ENCODE assay signal across 10 cellular contexts in genomic region chr11:64845736-64846129, GRCh38. TPM values are rescaled to one million over a fixed set of nuclear protein-coding genes. Genes with fewer than 3 reads are reported as not detected.
DNase-seq lines count a peak whose midpoint lies in the region; ATAC-seq and TF ChIP-seq lines count a peak whose summit lies in the region.
"Not testable (repeated sequence)": the region's sequence is repeated elsewhere in the genome, so short reads cannot be mapped to it uniquely, and the experiment has no call there.
"Had no signal": no experiment of that assay in that cellular context is flagged by ENCODE, and none has a peak within 500 bp of the region (broad histone marks: within the 10 kb centered on the region; RNA-seq: fewer than 3 reads in every experiment).

No MANE protein-coding gene starts in this region.

- intact Hi-C loops in MCF 10A (cut with micrococcal nuclease), result loop anchor here (2.0 kb wide), 1 partner anchor 43 kb away; the partner anchor contains the start of gene MAP4K2

- not testable (repeated sequence) for DNase-seq in H9; T-helper 17 cell; activated T-cell treated with anti-CD3 and anti-CD28 coated beads, Interleukin-2, amount 50 U/mL, for 4 hours; MCF 10A (ENCODE audit: unreplicated experiment); immature natural killer cell; naive thymus-derived CD8-positive, alpha-beta T cell; stimulated activated effector memory CD8-positive, alpha-beta T cell treated with anti-CD3 and anti-CD28 coated beads, Interleukin-12 subunit alpha, Interleukin-12 subunit beta, amount 100 ng/mL, for 72 hours (ENCODE audit: low spot score in 2 of 2)

- WGBS in H9 (ENCODE audit: extremely low coverage, insufficient read length, low lambda C conversion rate), result no CpG with 5 or more reads among the region's 8 CpGs

- not testable (repeated sequence) for H3K79me1 ChIP-seq in H9 (ENCODE audit: insufficient read depth, low read depth, low read length, poor library complexity, severe bottlenecking)

- not testable (repeated sequence) for H2AK5ac ChIP-seq in H9 (ENCODE audit: insufficient read length, low read length)

- H3K27ac ChIP-seq in C4-2B, result peak overlapping the region; percentile 83
- not testable (repeated sequence) for H3K27ac ChIP-seq in H9 (ENCODE audit: insufficient read length, low read depth, low read length)

- ATAC-seq in T-helper 17 cell; activated T-cell treated with anti-CD3 and anti-CD28 coated beads, Interleukin-2, amount 50 U/mL, for 4 hours; naive thymus-derived CD8-positive, alpha-beta T cell; stimulated activated effector memory CD8-positive, alpha-beta T cell treated with anti-CD3 and anti-CD28 coated beads, Interleukin-12 subunit alpha, Interleukin-12 subunit beta, amount 100 ng/mL, for 72 hours: not testable (repeated sequence)

- not testable (repeated sequence) for H2BK12ac ChIP-seq in H9 (ENCODE audit: insufficient read length, low read depth, low read length)

- not testable (repeated sequence) for H3K9me3 ChIP-seq in H9 (ENCODE audit: control insufficient read depth, low read depth, low read length); T-helper 17 cell (ENCODE audit: control insufficient read depth, low read length, poor library complexity, severe bottlenecking)

- H2AFZ ChIP-seq in H9 (ENCODE audit: low read length), result not testable (repeated sequence)

- not testable (repeated sequence) for TF ChIP-seq CTCF in C4-2B (conservative IDR thresholded peaks at IDR 0.05); H9 (conservative IDR thresholded peaks at IDR 0.05); MCF 10A (IDR thresholded peaks at IDR 0.05; ENCODE audit: unreplicated experiment)

- H4K20me1 ChIP-seq in H9 (ENCODE audit: control insufficient read depth, insufficient read depth, insufficient read length), result not testable (repeated sequence)

- not testable (repeated sequence) for H3K18ac ChIP-seq in H9 (ENCODE audit: insufficient read length, low read depth, low read length)

- H3K79me2 ChIP-seq in H9 (ENCODE audit: insufficient read depth, low read length), result not testable (repeated sequence)

- not testable (repeated sequence) for H3K56ac ChIP-seq in H9 (ENCODE audit: insufficient read length, low read depth, low read length)

- peak overlapping the region; percentile 78 to 80; a peak in 4 of 5 replicates for H3K4me3 Mint-ChIP-seq in H9
- peak overlapping the region; percentile 74 for H3K4me3 Mint-ChIP-seq in T-helper 17 cell
- peak overlapping the region; percentile 58 for H3K4me3 Mint-ChIP-seq in activated T-cell treated with anti-CD3 and anti-CD28 coated beads, Interleukin-2, amount 50 U/mL, for 4 hours
- peak overlapping the region; percentile 77 for H3K4me3 Mint-ChIP-seq in MCF 10A (ENCODE audit: unreplicated experiment)
- H3K4me3 Mint-ChIP-seq in immature natural killer cell, result peak overlapping the region in 4 of 5 donors; percentile 67 to 81 (median 73)
- peak overlapping the region in 8 of 10 donors; percentile 42 to 85 (median 78) for H3K4me3 Mint-ChIP-seq in naive thymus-derived CD8-positive, alpha-beta T cell
- peak overlapping the region; percentile 71 for H3K4me3 Mint-ChIP-seq in stimulated activated effector memory CD8-positive, alpha-beta T cell treated with anti-CD3 and anti-CD28 coated beads, Interleukin-12 subunit alpha, Interleukin-12 subunit beta, amount 100 ng/mL, for 72 hours

- POLR2A ChIA-PET in MCF 10A (lab: Yijun Ruan, JAX), result interaction anchor here (0.7 to 2.2 kb wide), 10 partner anchors 9 to 276 kb away, joined by 3 to 14 read pairs (median 4); partner anchors contain the start of genes EHD1, FAU and MRPL49
- POLR2A ChIA-PET in naive thymus-derived CD8-positive, alpha-beta T cell (lab: Charles Lee), result interaction anchor here (0.6 to 29.4 kb wide), 8 partner anchors 32 to 290 kb away, joined by 3 to 2449 read pairs (median 6); partner anchors contain the start of genes EHD1, MAP4K2, RASGRP2 and SF1

- H3K36me3 Mint-ChIP-seq in H9 (ENCODE audit: insufficient read depth in 1 of 3, low read depth in 3 of 3); T-helper 17 cell (ENCODE audit: low read depth); activated T-cell treated with anti-CD3 and anti-CD28 coated beads, Interleukin-2, amount 50 U/mL, for 4 hours (ENCODE audit: insufficient read depth); immature natural killer cell; naive thymus-derived CD8-positive, alpha-beta T cell: not testable (repeated sequence)
- peaks cover 16% of the 10 kb centered on the region for H3K36me3 Mint-ChIP-seq in MCF 10A (ENCODE audit: insufficient read depth, unreplicated experiment)
- H3K36me3 Mint-ChIP-seq in stimulated activated effector memory CD8-positive, alpha-beta T cell treated with anti-CD3 and anti-CD28 coated beads, Interleukin-12 subunit alpha, Interleukin-12 subunit beta, amount 100 ng/mL, for 72 hours, result peaks cover 28% of the 10 kb centered on the region

- not testable (repeated sequence) for H3K4me1 ChIP-seq in H9 (ENCODE audit: insufficient read depth, low read length)

- H3K4ac ChIP-seq in H9 (ENCODE audit: low read depth, low read length), result not testable (repeated sequence)

- not testable (repeated sequence) for H3K27me3 Mint-ChIP-seq in H9 (ENCODE audit: low read depth); T-helper 17 cell; activated T-cell treated with anti-CD3 and anti-CD28 coated beads, Interleukin-2, amount 50 U/mL, for 4 hours (ENCODE audit: low read depth); MCF 10A (ENCODE audit: insufficient read depth, unreplicated experiment); immature natural killer cell (ENCODE audit: low read depth in 3 of 3); naive thymus-derived CD8-positive, alpha-beta T cell

- H3K23me2 ChIP-seq in H9 (ENCODE audit: insufficient read length, low read depth, low read length, poor library complexity, severe bottlenecking), result not testable (repeated sequence)

- not testable (repeated sequence) for H2BK15ac ChIP-seq in H9 (ENCODE audit: low read depth, low read length)

- not testable (repeated sequence) for H2BK120ac ChIP-seq in H9 (ENCODE audit: low read depth, low read length, poor library complexity, severe bottlenecking)

- H3K14ac ChIP-seq in H9 (ENCODE audit: insufficient read depth, low read length), result not testable (repeated sequence)

- BruUV-seq in MCF 10A (replicated peaks; lab: Mats Ljungman, UMichigan), result not testable (repeated sequence)

- peak overlapping the region in 1 of 3 experiments; percentile 61; a peak in 1 of 7 replicates for H3K27ac Mint-ChIP-seq in H9
- H3K27ac Mint-ChIP-seq in T-helper 17 cell, result peak overlapping the region; percentile 41
- not testable (repeated sequence) for H3K27ac Mint-ChIP-seq in MCF 10A (ENCODE audit: low read depth, unreplicated experiment)
- H3K27ac Mint-ChIP-seq in immature natural killer cell, result peak overlapping the region in 3 of 6 donors; percentile 69 to 93 (median 86)
- H3K27ac Mint-ChIP-seq in naive thymus-derived CD8-positive, alpha-beta T cell, result peak overlapping the region in 6 of 10 donors; percentile 63 to 91 (median 81)
- peak overlapping the region; percentile 86 for H3K27ac Mint-ChIP-seq in stimulated activated effector memory CD8-positive, alpha-beta T cell treated with anti-CD3 and anti-CD28 coated beads, Interleukin-12 subunit alpha, Interleukin-12 subunit beta, amount 100 ng/mL, for 72 hours

- H3K4me2 ChIP-seq in H9 (ENCODE audit: insufficient read depth, insufficient read length, low read length), result not testable (repeated sequence)

- not testable (repeated sequence) for H4K8ac ChIP-seq in H9 (replicated peaks; ENCODE audit: insufficient read length, low read depth, low read length)

- H3K9me3 Mint-ChIP-seq in H9; activated T-cell treated with anti-CD3 and anti-CD28 coated beads, Interleukin-2, amount 50 U/mL, for 4 hours; MCF 10A (ENCODE audit: unreplicated experiment); immature natural killer cell; naive thymus-derived CD8-positive, alpha-beta T cell; stimulated activated effector memory CD8-positive, alpha-beta T cell treated with anti-CD3 and anti-CD28 coated beads, Interleukin-12 subunit alpha, Interleukin-12 subunit beta, amount 100 ng/mL, for 72 hours: not testable (repeated sequence)

- not testable (repeated sequence) for H3T11ph ChIP-seq in H9 (ENCODE audit: low read length)

- H4K91ac ChIP-seq in H9 (ENCODE audit: insufficient read length, low read depth, low read length), result not testable (repeated sequence)

- not testable (repeated sequence) for H2BK20ac ChIP-seq in H9 (ENCODE audit: low read depth, low read length, poor library complexity, severe bottlenecking)

- H4K5ac ChIP-seq in H9 (ENCODE audit: insufficient read length, low read depth, low read length), result not testable (repeated sequence)

- H3K27me3 ChIP-seq in H9 (ENCODE audit: insufficient read depth, low read length), result not testable (repeated sequence)

- not testable (repeated sequence) for H3K9ac ChIP-seq in H9 (ENCODE audit: extremely low read depth, insufficient read length, low read length)

- peaks cover 30 to 43% of the 10 kb centered on the region in 2 experiments for H3K4me1 Mint-ChIP-seq in H9
- H3K4me1 Mint-ChIP-seq in T-helper 17 cell, result peaks cover 24% of the 10 kb centered on the region
- peaks cover 42% of the 10 kb centered on the region for H3K4me1 Mint-ChIP-seq in activated T-cell treated with anti-CD3 and anti-CD28 coated beads, Interleukin-2, amount 50 U/mL, for 4 hours (ENCODE audit: low read depth)
- H3K4me1 Mint-ChIP-seq in MCF 10A (ENCODE audit: insufficient read depth, unreplicated experiment), result peaks cover 33% of the 10 kb centered on the region
- peaks cover 49 to 50% of the 10 kb centered on the region in 2 donors for H3K4me1 Mint-ChIP-seq in immature natural killer cell
- H3K4me1 Mint-ChIP-seq in naive thymus-derived CD8-positive, alpha-beta T cell, result peaks cover 25 to 55% (median 50%) of the 10 kb centered on the region in 4 donors
- peaks cover 48% of the 10 kb centered on the region for H3K4me1 Mint-ChIP-seq in stimulated activated effector memory CD8-positive, alpha-beta T cell treated with anti-CD3 and anti-CD28 coated beads, Interleukin-12 subunit alpha, Interleukin-12 subunit beta, amount 100 ng/mL, for 72 hours

- not testable (repeated sequence) for H3K23ac ChIP-seq in H9 (ENCODE audit: insufficient read length, low read depth, low read length)

- CTCF ChIA-PET in MCF 10A (lab: Yijun Ruan, JAX), result interaction anchor here (0.6 to 15.7 kb wide), 13 partner anchors 11 to 272 kb away, joined by 3 to 286 read pairs (median 5); partner anchors contain the start of genes ARL2, EHD1, MAP4K2 and SAC3D1

- not testable (repeated sequence) for H2BK5ac ChIP-seq in H9 (ENCODE audit: insufficient read length, low read length)

RNA-seq across cellular contexts. Expression of gene CDC42BPG, which starts 1.3 kb away (rescaled TPM):
- 24.2 and 24.9 TPM in 2 replicates for total RNA-seq in H9 (2021)
- 1 to 10 TPM; 4.0 to 7.7 TPM for total RNA-seq in T-helper 17 cell
- under 1 TPM; 0.13 to 0.33 (median 0.18) TPM for total RNA-seq in activated T-cell treated with anti-CD3 and anti-CD28 coated beads, Interleukin-2, amount 50 U/mL, for 4 hours
- 3.0 and 3.7 TPM in 2 replicates for total RNA-seq in MCF 10A (2022)
- under 1 TPM in 2 of 3 donors, not detected in 1; 0.13 to 0.22 TPM for polyA plus RNA-seq in immature natural killer cell
- 10 to 100 TPM in 1 of 2 experiments, 1 to 10 TPM in 1; 9.0 to 10.3 TPM for total RNA-seq in naive thymus-derived CD8-positive, alpha-beta T cell
- under 1 TPM; 0.09 to 0.38 (median 0.13) TPM for polyA plus RNA-seq in naive thymus-derived CD8-positive, alpha-beta T cell
- total RNA-seq: GM23248, RPMI7951 had no signal
- polyA plus RNA-seq: GM23248 had no signal

RNA-seq across cellular contexts. Expression of gene EHD1, which starts 32.7 kb away (rescaled TPM):
- total RNA-seq in H9 (2021), result 29.1 and 31.0 TPM in 2 replicates
- total RNA-seq in T-helper 17 cell, result 100 to 1,000 TPM; 184 to 212 TPM
- 100 to 1,000 TPM in 2 of 3 donors, 10 to 100 TPM in 1; 86.3 to 121 (median 108) TPM for total RNA-seq in activated T-cell treated with anti-CD3 and anti-CD28 coated beads, Interleukin-2, amount 50 U/mL, for 4 hours
- total RNA-seq in MCF 10A (2022), result 67.9 and 80.6 TPM in 2 replicates
- 100 to 1,000 TPM; 136 to 247 (median 160) TPM for polyA plus RNA-seq in immature natural killer cell
- total RNA-seq in naive thymus-derived CD8-positive, alpha-beta T cell, result 100 to 1,000 TPM; 217 to 226 TPM
- 100 to 1,000 TPM; 137 to 164 (median 154) TPM for polyA plus RNA-seq in naive thymus-derived CD8-positive, alpha-beta T cell

RNA-seq across cellular contexts. Expression of gene MEN1, which starts 35.4 kb away (rescaled TPM):
- total RNA-seq in H9 (2021), result 49.9 and 50.0 TPM in 2 replicates
- total RNA-seq in T-helper 17 cell, result 10 to 100 TPM; 25.8 to 27.0 TPM
- 10 to 100 TPM; 50.7 to 61.2 (median 53.6) TPM for total RNA-seq in activated T-cell treated with anti-CD3 and anti-CD28 coated beads, Interleukin-2, amount 50 U/mL, for 4 hours
- 29.2 and 33.1 TPM in 2 replicates for total RNA-seq in MCF 10A (2022)
- polyA plus RNA-seq in immature natural killer cell, result 10 to 100 TPM; 15.3 to 36.1 (median 27.1) TPM
- 10 to 100 TPM; 50.7 to 54.1 TPM for total RNA-seq in naive thymus-derived CD8-positive, alpha-beta T cell
- polyA plus RNA-seq in naive thymus-derived CD8-positive, alpha-beta T cell, result 10 to 100 TPM; 22.1 to 57.4 (median 36.1) TPM

RNA-seq across cellular contexts. Expression of gene MAP4K2, which starts 42.7 kb away (rescaled TPM):
- 21.6 and 24.7 TPM in 2 replicates for total RNA-seq in H9 (2021)
- 10 to 100 TPM; 97.8 to 99.2 TPM for total RNA-seq in T-helper 17 cell
- total RNA-seq in activated T-cell treated with anti-CD3 and anti-CD28 coated beads, Interleukin-2, amount 50 U/mL, for 4 hours, result 10 to 100 TPM; 42.2 to 51.5 (median 43.7) TPM
- total RNA-seq in MCF 10A (2022), result 4.9 and 6.8 TPM in 2 replicates
- polyA plus RNA-seq in immature natural killer cell, result 10 to 100 TPM in 2 of 3 donors, 1 to 10 TPM in 1; 9.2 to 16.4 (median 15.9) TPM
- total RNA-seq in naive thymus-derived CD8-positive, alpha-beta T cell, result 100 to 1,000 TPM; 128 to 135 TPM
- 10 to 100 TPM; 26.6 to 55.5 (median 30.3) TPM for polyA plus RNA-seq in naive thymus-derived CD8-positive, alpha-beta T cell
